Comparison of ENCODE assay signal across 14 cellular contexts in genomic region chr7:76057103-76057812, GRCh38.
"Had no signal": no experiment of that assay in that cellular context is flagged by ENCODE, and none has a peak within 500 bp of the region (broad histone marks: within the 10 kb centered on the region; RNA-seq: fewer than 3 reads in every experiment).

No MANE protein-coding gene starts in this region.

- H3K9me3 ChIP-seq: esophagus squamous epithelium, left lung, sigmoid colon, thyroid gland had no signal

- ATAC-seq: activated CD8-positive, alpha-beta T cell treated with anti-CD3 and anti-CD28 coated beads for 36 hours; foreskin keratinocyte; left lung had no signal

- H3K4me3 ChIP-seq: esophagus squamous epithelium, left lung, sigmoid colon, thyroid gland had no signal

- H3K27ac ChIP-seq: esophagus squamous epithelium, foreskin keratinocyte, left lung, sigmoid colon, thyroid gland had no signal

- H3K27me3 ChIP-seq: esophagus squamous epithelium, foreskin keratinocyte, left lung, sigmoid colon, thyroid gland had no signal

- DNase-seq: activated CD8-positive, alpha-beta memory T cell treated with anti-CD3 and anti-CD28 coated beads, Interleukin-2, amount 50 U/mL, for 4 hours; activated CD8-positive, alpha-beta T cell treated with anti-CD3 and anti-CD28 coated beads for 36 hours; activated naive CD4-positive, alpha-beta T cell treated with anti-CD3 and anti-CD28 coated beads, Interleukin-2, amount 50 U/mL, for 16 hours; amygdala; esophagus squamous epithelium; foreskin keratinocyte; head of caudate nucleus; left lung; mesendoderm; naive B cell; sigmoid colon; stimulated activated CD4-positive, alpha-beta T cell treated with anti-CD3 and anti-CD28 coated beads, Interleukin-4, amount 100 ng/mL, for 24 hours; T1000; thyroid gland had no signal
